In the genomic region with DNA sequence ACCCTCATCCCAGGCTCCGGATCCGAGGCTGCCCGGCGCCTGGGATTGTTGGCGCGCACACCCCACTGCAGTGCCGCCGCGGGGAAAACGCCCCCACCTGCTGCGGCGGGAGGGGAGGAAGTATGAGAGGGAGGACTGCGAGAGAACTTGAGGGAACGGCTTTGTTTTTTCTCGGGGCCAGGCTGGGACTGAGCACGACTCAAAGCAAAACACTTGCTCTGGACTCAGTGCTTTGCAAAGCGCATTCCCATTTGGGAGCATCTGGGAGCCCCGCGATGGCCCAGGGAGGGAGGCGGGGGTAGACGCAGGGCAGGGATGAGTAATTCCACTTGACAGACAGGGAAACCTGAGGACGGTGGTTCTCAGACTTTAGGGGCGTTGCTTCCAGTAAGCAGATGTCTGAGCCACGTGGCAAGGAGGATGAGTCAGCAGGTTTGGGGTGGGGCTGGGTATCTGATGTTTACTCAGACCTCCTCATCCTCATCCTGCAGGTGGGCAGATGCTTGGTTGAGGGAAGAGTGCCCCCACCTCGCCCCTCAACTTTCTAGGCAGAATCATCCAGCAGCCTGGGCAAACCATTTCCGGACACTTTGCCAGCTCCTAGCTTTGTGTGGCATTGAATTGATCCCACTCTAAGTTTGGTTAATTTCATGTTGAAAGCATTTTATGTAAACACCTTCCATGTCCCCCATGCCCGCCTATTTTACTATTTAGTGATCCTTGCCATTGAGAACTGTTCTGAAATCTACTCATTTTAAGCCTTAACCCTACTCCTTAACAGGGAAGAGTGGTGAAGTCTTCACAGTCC, we compare ENCODE assay signal across 8 cellular contexts.
DNase-seq lines count a peak whose midpoint lies in the region; TF ChIP-seq lines count a peak whose summit lies in the region.

No MANE protein-coding gene starts in this region.

- no peaks in the 10 kb centered on the region for H3K9me3 ChIP-seq in iPS-20b (ENCODE audit: insufficient read depth, low read depth, low read length)

- H3K27me3 ChIP-seq in iPS-20b (ENCODE audit: insufficient read depth, low read length): peaks cover 20% of the 10 kb centered on the region

- peaks cover 18% of the 10 kb centered on the region for H3K4me1 ChIP-seq in iPS-20b (ENCODE audit: insufficient read depth, low read length)

- H3K36me3 ChIP-seq in iPS-20b (ENCODE audit: insufficient read depth, low read depth, low read length): peaks cover 27% of the 10 kb centered on the region

- CTCF ChIA-PET in HEK293T (lab: Yijun Ruan, JAX): no interaction called here

- DNase-seq in DMS53 treated with DMSO at 0.1 percent for 48 hours (lab: John Stamatoyannopoulos, UW; ENCODE audit: unreplicated experiment) (peak; percentile 53), HEK293T (ENCODE audit: extremely low spot score) (peak; percentile 42), NCI-H2029 (lab: John Stamatoyannopoulos, UW) (peak; percentile 94), T1000 (lab: John Stamatoyannopoulos, UW) (peak; percentile 67), astrocyte of the hippocampus (ENCODE audit: low read depth, low spot score) (peak; percentile 85), hippocampal formation (lab: John Stamatoyannopoulos, UW) (no peak)
- peak; percentile 80 to 81 for DNase-seq in stimulated activated CD4-positive, alpha-beta T cell treated with anti-CD3 and anti-CD28 coated beads, Interleukin-15, amount 100 ng/mL, for 48 hours (ENCODE audit: low read depth in 2 of 2)

- POLR2A ChIA-PET in HEK293T (lab: Yijun Ruan, JAX): interaction anchor here (1.0 kb wide), 1 partner anchor 14 kb away, joined by 3 read pairs; no protein-coding TSS in a partner anchor

- peak overlapping the region; percentile 98 for H3K4me3 ChIP-seq in iPS-20b (ENCODE audit: low read length)

- H3K9ac ChIP-seq in iPS-20b (ENCODE audit: low read depth, low read length): peak overlapping the region; percentile 97; the same call in 1 of the 2 replicates

- H3K27ac ChIP-seq in iPS-20b (ENCODE audit: low read length): peak overlapping the region; percentile 79

TF ChIP-seq in HEK293T, 16 proteins besides CTCF, POLR2A, EP300 and RAD21:
- TF ChIP-seq FOXK2 (IDR thresholded peaks at IDR 0.05): no peak
- TF ChIP-seq BHLHE40 (IDR thresholded peaks at IDR 0.05; ENCODE audit: borderline replicate concordance): no peak
- 0 out of 2 replicates have a peak, but pooled peaks have one; percentile 39 for TF ChIP-seq L3MBTL2 (conservative IDR thresholded peaks at IDR 0.05)
- no peak for TF ChIP-seq FOXA1 (IDR thresholded peaks at IDR 0.05)
- TF ChIP-seq HDGF (IDR thresholded peaks at IDR 0.05; ENCODE audit: borderline replicate concordance): no peak
- no peak for TF ChIP-seq SP1 (IDR thresholded peaks at IDR 0.05)
- TF ChIP-seq TARDBP (IDR thresholded peaks at IDR 0.05): no peak
- TF ChIP-seq FOXM1 (IDR thresholded peaks at IDR 0.05; ENCODE audit: borderline replicate concordance): no peak
- peak; percentile 91 for TF ChIP-seq PKNOX1 (IDR thresholded peaks at IDR 0.05)
- no peak for TF ChIP-seq ELF4 (IDR thresholded peaks at IDR 0.05)
- no peak for TF ChIP-seq ZNF384 (IDR thresholded peaks at IDR 0.05)
- TF ChIP-seq ARNT (IDR thresholded peaks at IDR 0.05): no peak

Comparison
In these comparisons a context has a peak if more than half of its experiments do, and no peak if none do; other contexts are left out.
1. DNase-seq: peak in DMS53 treated with DMSO at 0.1 percent for 48 hours (single experiment), HEK293T (single experiment), NCI-H2029 (single experiment), T1000 (single experiment), astrocyte of the hippocampus (single experiment) and stimulated activated CD4-positive, alpha-beta T cell treated with anti-CD3 and anti-CD28 coated beads, Interleukin-15, amount 100 ng/mL, for 48 hours (2 of 2); none in hippocampal formation (0 of 2).